ENCODE assay signal across 1 cellular context in the genomic region with DNA sequence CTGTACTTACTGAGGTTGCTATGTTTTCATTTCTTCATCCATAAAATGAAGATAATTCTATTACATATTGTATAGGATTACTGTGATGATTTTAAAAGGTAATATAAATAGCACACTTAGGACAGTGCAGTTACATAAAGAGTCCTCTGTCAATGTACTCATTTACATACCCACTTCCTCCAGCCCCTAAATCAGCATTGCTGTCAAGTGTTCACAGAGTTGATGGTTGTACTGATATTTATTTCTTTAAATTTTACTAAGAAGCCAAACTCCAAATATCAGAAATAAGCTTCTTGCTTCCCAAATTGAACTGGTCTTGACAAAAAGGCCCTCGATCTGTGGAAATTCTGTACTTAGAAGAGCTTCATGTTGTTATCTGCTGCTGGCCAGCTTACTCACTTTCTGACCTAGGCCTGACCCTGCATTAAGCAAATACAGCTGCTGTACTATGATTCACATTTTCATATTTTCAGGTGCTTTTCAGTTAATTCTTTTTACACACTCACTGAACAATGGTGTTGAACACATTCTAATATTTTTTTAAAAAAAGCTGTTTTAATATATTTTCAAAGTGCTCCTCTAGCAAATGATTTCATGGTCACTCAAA.
TF ChIP-seq lines count a peak whose summit lies in the region.

No MANE protein-coding gene starts in this region.

TF ChIP-seq in endothelial cell of umbilical vein, 7 proteins besides CTCF, POLR2A, EP300 and RAD21 (continued from another document):
- TF ChIP-seq GATA2 (IDR thresholded peaks at IDR 0.05; ENCODE audit: insufficient read depth, insufficient read length, low read depth, low read length) (peak; percentile 83), MYC (IDR thresholded peaks at IDR 0.05; ENCODE audit: low read depth, low read length) (no peak), POLR2AphosphoS5 (IDR thresholded peaks at IDR 0.05; ENCODE audit: insufficient read depth, low read depth, low read length) (peak; percentile 71), EZH2 (IDR thresholded peaks at IDR 0.05; ENCODE audit: borderline replicate concordance, low read depth, low read length, severe bottlenecking) (no peak), FOS (IDR thresholded peaks at IDR 0.05; ENCODE audit: borderline replicate concordance, insufficient read depth, low read length) (peak; percentile 88)
- TF ChIP-seq, protein P1, sequence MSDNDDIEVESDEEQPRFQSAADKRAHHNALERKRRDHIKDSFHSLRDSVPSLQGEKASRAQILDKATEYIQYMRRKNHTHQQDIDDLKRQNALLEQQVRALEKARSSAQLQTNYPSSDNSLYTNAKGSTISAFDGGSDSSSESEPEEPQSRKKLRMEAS (IDR thresholded peaks at IDR 0.05; ENCODE audit: insufficient read depth, insufficient read length) = no peak
